Comparison of ENCODE assay signal across 8 cellular contexts in genomic region chr7:45731692-45732457, GRCh38.
DNase-seq lines count a peak whose midpoint lies in the region; ATAC-seq, FAIRE-seq and TF ChIP-seq lines count a peak whose summit lies in the region.
"Not testable (repeated sequence)": the region's sequence is repeated elsewhere in the genome, so short reads cannot be mapped to it uniquely, and the experiment has no call there.

No MANE protein-coding gene starts in this region.

- not testable (repeated sequence) for BruUV-seq in HepG2 (replicated peaks; lab: Mats Ljungman, UMichigan)

- H3K79me2 ChIP-seq in HepG2 (ENCODE audit: insufficient read depth, low read length) = not testable (repeated sequence)

- H3K4me3 ChIP-seq in AG04449 (ENCODE audit: low read depth, low read length); brain microvascular endothelial cell (ENCODE audit: low read depth, low read length); fibroblast of mammary gland (ENCODE audit: control insufficient read depth, low read depth, low read length); HepG2 (replicated peaks in 1 of 3; ENCODE audit: insufficient read depth in 1 of 3, low read depth in 2 of 3, low read length in 3 of 3): not testable (repeated sequence)

- H3K27me3 ChIP-seq in brain microvascular endothelial cell (replicated peaks); HepG2 (ENCODE audit: control insufficient read depth in 1 of 2, insufficient read depth in 2 of 2, low read length in 2 of 2): not testable (repeated sequence)

- FAIRE-seq in HepG2 (lab: Jason Lieb, UNC) = not testable (repeated sequence)

- H3K27ac ChIP-seq in RWPE1; HepG2 (ENCODE audit: extremely low read length, insufficient read depth, low read length): not testable (repeated sequence)
- peak overlapping the region; percentile 63 for H3K27ac ChIP-seq in brain microvascular endothelial cell

- H3K4me1 ChIP-seq in HepG2 (ENCODE audit: insufficient read depth, low read length) = not testable (repeated sequence)

- TF ChIP-seq CTCF in AG04449 (IDR thresholded peaks at IDR 0.05; ENCODE audit: insufficient read depth, low read length, missing control alignments); RWPE1 (conservative IDR thresholded peaks at IDR 0.05; ENCODE audit: low read depth); brain microvascular endothelial cell (IDR thresholded peaks at IDR 0.05; ENCODE audit: low read depth, low read length, missing control alignments); fibroblast of mammary gland (conservative IDR thresholded peaks at IDR 0.05; ENCODE audit: control insufficient read depth, insufficient read depth, low read depth, low read length); HepG2 (CRISPR knock-in tag; IDR thresholded peaks at IDR 0.05): not testable (repeated sequence)

- not testable (repeated sequence) for H3K9me3 ChIP-seq in HepG2 (ENCODE audit: low read length)

- TF ChIP-seq POLR2A in HepG2 (IDR thresholded peaks at IDR 0.05; ENCODE audit: insufficient read depth in 1 of 2, low read depth in 2 of 2, low read length in 2 of 2) = not testable (repeated sequence)

- CTCF ChIA-PET in AG04449 (lab: Yijun Ruan, JAX); RWPE1 (lab: Yijun Ruan, JAX); HepG2 (lab: Yijun Ruan, JAX; ENCODE audit: low intra/inter-chr PET ratio, low total read pairs): not testable (repeated sequence)

- in situ Hi-C loops in brain microvascular endothelial cell (cut with HindIII; ENCODE audit: low pct_ligation_motif_present, low sequenced_read_pairs); HepG2 (cut with HindIII; ENCODE audit: extremely low pct_ligation_motif_present, low pct_unique_long_range_greater_than_20kb): not testable (repeated sequence)

- not testable (repeated sequence) for H3K36me3 ChIP-seq in brain microvascular endothelial cell (replicated peaks); HepG2 (replicated peaks in 1 of 2; ENCODE audit: control insufficient read depth in 1 of 2, insufficient read depth in 2 of 2, low read length in 2 of 2)

- not testable (repeated sequence) for H3K9ac ChIP-seq in HepG2 (ENCODE audit: insufficient read depth, low read depth, low read length)

- WGBS in HepG2 (ENCODE audit: low lambda C conversion rate) = 94% methylated on average over 5 of the region's 5 CpGs

- H4K20me1 ChIP-seq in HepG2 (ENCODE audit: insufficient read depth, low read length) = not testable (repeated sequence)

- H2AFZ ChIP-seq in HepG2 (ENCODE audit: low read length) = not testable (repeated sequence)

- DNase-seq in AG04449 (ENCODE audit: low read depth, low spot score) (peak; percentile 51), ELR (ENCODE audit: low read depth) (peak; percentile 72), HT1080 (ENCODE audit: low read depth) (peak; percentile 53), RWPE1 (ENCODE audit: low spot score) (peak; percentile 40), brain microvascular endothelial cell (peak; percentile 68), fibroblast of mammary gland (ENCODE audit: low read depth) (peak; percentile 91), stromal cell of bone marrow (ENCODE audit: low read depth) (peak; percentile 82)
- DNase-seq in HepG2 (ENCODE audit: low spot score) = not testable (repeated sequence)

- not testable (repeated sequence) for TF ChIP-seq EP300 in HepG2 (IDR thresholded peaks at IDR 0.05; ENCODE audit: low read depth in 2 of 2, low read length in 2 of 2); HepG2 (CRISPR knock-in tag; IDR thresholded peaks at IDR 0.05; ENCODE audit: borderline replicate concordance)

- TF ChIP-seq RAD21 in HepG2 (CRISPR knock-in tag; IDR thresholded peaks at IDR 0.05) = not testable (repeated sequence)

- not testable (repeated sequence) for ATAC-seq in HepG2

- POLR2A ChIA-PET in AG04449 (lab: Yijun Ruan, JAX); RWPE1 (lab: Yijun Ruan, JAX; ENCODE audit: low non-redundant PET); HepG2 (lab: Yijun Ruan, JAX): not testable (repeated sequence)

- intact Hi-C loops in HepG2 (cut with micrococcal nuclease; ENCODE audit: unreplicated experiment) = not testable (repeated sequence)

- not testable (repeated sequence) for H3K4me2 ChIP-seq in HepG2 (ENCODE audit: low read depth, low read length)

TF ChIP-seq in HepG2, 621 proteins besides CTCF, POLR2A, EP300 and RAD21:
- TF ChIP-seq MAFK (conservative IDR thresholded peaks at IDR 0.05 in 1 of 2, IDR thresholded peaks at IDR 0.05 in 1 of 2; ENCODE audit: low read length in 2 of 2) (peak; percentile 6 to 78; a peak in 3 of 4 replicates), MAFF (IDR thresholded peaks at IDR 0.05; ENCODE audit: low read depth, low read length) (peak; percentile 58; the same call in 1 of the 2 replicates)
TF ChIP-seq in HepG2: peak in this region for 2; not testable (repeated sequence) for 619.
